Comparison of ENCODE assay signal across 8 cellular contexts in genomic region chr22:40950888-40951794, GRCh38. TPM values are rescaled to one million over a fixed set of nuclear protein-coding genes. Genes with fewer than 3 reads are reported as not detected.
DNase-seq lines count a peak whose midpoint lies in the region; ATAC-seq, FAIRE-seq and TF ChIP-seq lines count a peak whose summit lies in the region.

Gene RBX1 (plus strand): TSS chr22:40951378. CDS start chr22:40951399, 21 bp downstream.

- H3K4me3 ChIP-seq in colonic mucosa: peak within 1 kb of the TSS; percentile 67

- ATAC-seq in HG03457 (IDR thresholded peaks at IDR 0.05; ENCODE audit: unreplicated experiment): peak; percentile 76

- peaks cover 4% of the 10 kb centered on the region for H3K4me1 ChIP-seq in colonic mucosa

- peak within 1 kb of the TSS; percentile 94 to 98 for H3K9ac ChIP-seq in colonic mucosa (ENCODE audit: low read depth in 2 of 2, low read length in 2 of 2)

- no peaks in the 10 kb centered on the region for H3K9me3 ChIP-seq in colonic mucosa

- no peaks in the 10 kb centered on the region for H3K36me3 ChIP-seq in colonic mucosa

- DNase-seq in Ammon's horn (ENCODE audit: low spot score) (peak; percentile 99), GM19239 (ENCODE audit: insufficient read length, low spot score) (peak; percentile 83), NCI-H524 treated with DMSO at 0.1 percent for 48 hours (lab: John Stamatoyannopoulos, UW) (peak; percentile 89), colonic mucosa (peak; percentile 98), kidney tubule cell (ENCODE audit: low spot score) (peak; percentile 98)
- peak; percentile 99 for DNase-seq in activated CD4-positive, alpha-beta T cell treated with anti-CD3 and anti-CD28 coated beads for 48 hours
- DNase-seq in stimulated activated CD4-positive, alpha-beta T cell treated with anti-CD3 and anti-CD28 coated beads, Interleukin-1b, Interleukin-23, amount 100 ng/mL, for 24 hours (ENCODE audit: low read depth in 4 of 4, low spot score in 1 of 4): peak; percentile 97 to 99 (median 98)

- no peak for TF ChIP-seq CTCF in colonic mucosa (IDR thresholded peaks at IDR 0.05)

- peak within 1 kb of the TSS; percentile 91 for H3K27ac ChIP-seq in colonic mucosa

- intact Hi-C loops in colonic mucosa (cut with DNase I): loop anchor here (5.0 kb wide), 2 partner anchors 71 to 141 kb away; partner anchors contain the start of gene EP300

- H3K27me3 ChIP-seq in colonic mucosa: no peaks in the 10 kb centered on the region

- peak; percentile 96 for FAIRE-seq in GM19239 (lab: Jason Lieb, UNC)

RNA-seq across cellular contexts. Expression of gene RBX1, which starts in this region (rescaled TPM):
- 10 to 100 TPM; 37.7 to 46.0 TPM for total RNA-seq in colonic mucosa

Comparison
In these comparisons a context has a peak if more than half of its experiments do, and no peak if none do; other contexts are left out.
1. Peak in every context shown above with its lines: DNase-seq, ATAC-seq, H3K4me3 ChIP-seq and H3K27ac ChIP-seq.